In genomic region chr2:23286765-23287155, GRCh38 we compare ENCODE assay signal across 11 cellular contexts.
DNase-seq lines count a peak whose midpoint lies in the region; ATAC-seq and TF ChIP-seq lines count a peak whose summit lies in the region.
"Had no signal": no experiment of that assay in that cellular context is flagged by ENCODE, and none has a peak within 500 bp of the region (broad histone marks: within the 10 kb centered on the region; RNA-seq: fewer than 3 reads in every experiment).

No MANE protein-coding gene starts in this region.

- H2AFZ ChIP-seq in parathyroid adenoma = peak overlapping the region; percentile 54

- H3K4me2 ChIP-seq in parathyroid adenoma (ENCODE audit: low read length) = no peak overlapping the region

- no peak overlapping the region for H3K27ac ChIP-seq in parathyroid adenoma

- H3K4me3 ChIP-seq in AG09309 (ENCODE audit: control insufficient read depth, low read depth, low read length) (no peak overlapping the region), adipocyte (ENCODE audit: low read length) (no peak overlapping the region), parathyroid adenoma (ENCODE audit: low read depth, low read length) (no peak overlapping the region)
- H3K4me3 ChIP-seq: K562 had no signal

- H3K9me3 ChIP-seq in adipocyte (ENCODE audit: control insufficient read depth, low read length) = no peaks in the 10 kb centered on the region
- no peaks in the 10 kb centered on the region for H3K9me3 ChIP-seq in parathyroid adenoma (ENCODE audit: control insufficient read depth, low read length)

- ATAC-seq in left cardiac atrium (peak; percentile 72 to 95), HG02798 (IDR thresholded peaks at IDR 0.05; ENCODE audit: poor library complexity, unreplicated experiment) (no peak), HG02759 (IDR thresholded peaks at IDR 0.05; ENCODE audit: unreplicated experiment) (no peak)
- ATAC-seq: K562 had no signal

- no peaks in the 10 kb centered on the region for H3K79me2 ChIP-seq in parathyroid adenoma

- H3K9ac ChIP-seq in adipocyte (ENCODE audit: low read length) = peak overlapping the region; percentile 63
- no peak overlapping the region for H3K9ac ChIP-seq in parathyroid adenoma

- intact Hi-C loops in left cardiac atrium (cut with DNase I) = no loop called here

- H3K4me1 ChIP-seq in adipocyte (ENCODE audit: control insufficient read depth, insufficient read depth, low read length) (peaks cover 33% of the 10 kb centered on the region), parathyroid adenoma (no peaks in the 10 kb centered on the region)

- peak; percentile 21 for DNase-seq in AG09309 (ENCODE audit: low read depth)
- DNase-seq in adipocyte (ENCODE audit: low read depth) = peak; percentile 80
- peak; percentile 55 for DNase-seq in left cardiac atrium
- no peak for DNase-seq in DMS79 (lab: John Stamatoyannopoulos, UW)
- no peak for DNase-seq in T-helper 9 cell
- DNase-seq: activated CD4-positive, alpha-beta T cell treated with anti-CD3 and anti-CD28 coated beads, Interleukin-2, amount 10 ng/mL, durations not matched to agents 24 days and 14 days; H9 had no signal

- no peaks in the 10 kb centered on the region for H3K27me3 ChIP-seq in adipocyte (replicated peaks; ENCODE audit: control insufficient read depth, insufficient read depth, low read length)
- no peaks in the 10 kb centered on the region for H3K27me3 ChIP-seq in parathyroid adenoma (ENCODE audit: control insufficient read depth, insufficient read depth, low read length)

- TF ChIP-seq CTCF in AG09309 (IDR thresholded peaks at IDR 0.05; ENCODE audit: control insufficient read depth, insufficient read depth, low read depth, low read length, missing control alignments) (no peak), parathyroid adenoma (IDR thresholded peaks at IDR 0.05) (no peak)

- H3K36me3 ChIP-seq in adipocyte (ENCODE audit: control insufficient read depth, insufficient read depth, low read length, severe bottlenecking) (no peaks in the 10 kb centered on the region), parathyroid adenoma (ENCODE audit: control insufficient read depth, insufficient read depth, low read length) (no peaks in the 10 kb centered on the region)

Comparison
In these comparisons a context has a peak if more than half of its experiments do, and no peak if none do; other contexts are left out.
1. DNase-seq: peak in AG09309 (single experiment), adipocyte (single experiment) and left cardiac atrium (single experiment); none in DMS79 (single experiment) and T-helper 9 cell (single experiment).
2. ATAC-seq: peak in left cardiac atrium (2 of 2); none in HG02798 (single experiment) and HG02759 (single experiment).